16 cellular contexts compared by ENCODE assay signal in genomic region chr3:169847896-169848295, GRCh38. TPM values are rescaled to one million over a fixed set of nuclear protein-coding genes. Genes with fewer than 3 reads are reported as not detected.
A peak's percentile ranks its signal among the peaks of the same experiment; 100 is the strongest.
DNase-seq lines count a peak whose midpoint lies in the region; FAIRE-seq and TF ChIP-seq lines count a peak whose summit lies in the region.
"Had no signal": no experiment of that assay in that cellular context is flagged by ENCODE, and none has a peak within 500 bp of the region (broad histone marks: within the 10 kb centered on the region; RNA-seq: fewer than 3 reads in every experiment).

No MANE protein-coding gene starts in this region.

- H3K79me2 ChIP-seq in keratinocyte (ENCODE audit: control insufficient read depth, insufficient read depth, low read length), result no peaks in the 10 kb centered on the region

- no peaks in the 10 kb centered on the region for H3K9me1 ChIP-seq in keratinocyte (ENCODE audit: control insufficient read depth, extremely low read depth, insufficient read depth, low read length)

- POLR2A ChIA-PET in HEK293T (lab: Yijun Ruan, JAX), result no interaction called here

- peak overlapping the region; percentile 69 for H2AFZ ChIP-seq in keratinocyte (ENCODE audit: control insufficient read depth, low read length)
- H2AFZ ChIP-seq in neuronal stem cell (ENCODE audit: low read length), result no peak overlapping the region

- no peak overlapping the region for H2BK15ac ChIP-seq in neuronal stem cell (ENCODE audit: low read length)

- H2BK12ac ChIP-seq in neuronal stem cell (ENCODE audit: low read length), result no peak overlapping the region

- H4K8ac ChIP-seq in neuronal stem cell (ENCODE audit: low read depth, low read length), result no peak overlapping the region

- H4K91ac ChIP-seq in neuronal stem cell (ENCODE audit: low read depth, low read length, poor library complexity), result no peak overlapping the region

- H3K9ac ChIP-seq in keratinocyte (ENCODE audit: control insufficient read depth, extremely low read depth, insufficient read depth, low read length) (no peak overlapping the region), neuronal stem cell (ENCODE audit: low read depth, low read length, poor library complexity) (no peak overlapping the region)

- dilution Hi-C loops in keratinocyte (cut with MboI; ENCODE audit: extremely low pct_ligation_motif_present, low sequenced_read_pairs), result no loop called here

- no peak overlapping the region for H2AK5ac ChIP-seq in neuronal stem cell (ENCODE audit: low read depth, low read length)

- H3K23ac ChIP-seq in neuronal stem cell (ENCODE audit: low read depth, low read length, poor library complexity), result no peak overlapping the region

- H3K27me3 ChIP-seq in keratinocyte (ENCODE audit: control insufficient read depth, extremely low read depth, insufficient read depth, low read length) (no peaks in the 10 kb centered on the region), neuronal stem cell (ENCODE audit: control insufficient read depth in 3 of 3, insufficient read depth in 3 of 3, low read depth in 1 of 3, low read length in 3 of 3) (no peaks in the 10 kb centered on the region)
- H3K27me3 ChIP-seq: neutrophil had no signal

- H3K9me3 ChIP-seq in keratinocyte (ENCODE audit: control insufficient read depth, low read depth, low read length) (no peaks in the 10 kb centered on the region), neuronal stem cell (replicated peaks in 1 of 2; ENCODE audit: control insufficient read depth in 2 of 2, insufficient read depth in 1 of 2, low read depth in 1 of 2, low read length in 2 of 2) (no peaks in the 10 kb centered on the region)
- H3K9me3 ChIP-seq: neutrophil had no signal

- H3K4me3 ChIP-seq in keratinocyte (ENCODE audit: control insufficient read depth in 2 of 3, extremely low read depth in 1 of 3, insufficient read depth in 2 of 3, low read depth in 1 of 3, low read length in 3 of 3), result no peak overlapping the region
- no peak overlapping the region for H3K4me3 ChIP-seq in neuronal stem cell (ENCODE audit: low read length in 2 of 2)
- H3K4me3 ChIP-seq: skin epidermis had no signal

- FAIRE-seq in keratinocyte (lab: Jason Lieb, UNC), result no peak

- no peak overlapping the region for H3K14ac ChIP-seq in neuronal stem cell (ENCODE audit: low read length)

- no peak overlapping the region for H2BK5ac ChIP-seq in neuronal stem cell (ENCODE audit: low read length)

- peak overlapping the region; percentile 33 for H3K4me2 ChIP-seq in keratinocyte (ENCODE audit: control insufficient read depth, extremely low read depth, insufficient read depth, low read depth, low read length)
- no peak overlapping the region for H3K4me2 ChIP-seq in neuronal stem cell (ENCODE audit: insufficient read depth, low read length, poor library complexity, severe bottlenecking)

- H3K79me1 ChIP-seq in neuronal stem cell (ENCODE audit: low read depth, low read length), result no peaks in the 10 kb centered on the region

- no CpG with 5 or more reads among the region's 4 CpGs for WGBS in neuronal stem cell (ENCODE audit: extremely low coverage in 2 of 2, insufficient read length in 2 of 2, insufficient replicate concordance in 1 of 2), 2 donors

- no peak overlapping the region for H3K27ac ChIP-seq in keratinocyte (ENCODE audit: control insufficient read depth, insufficient read depth, low read length)
- H3K27ac ChIP-seq in neuronal stem cell (replicated peaks; ENCODE audit: low read length), result no peak overlapping the region
- H3K27ac ChIP-seq: neutrophil, skin epidermis, VCaP had no signal

- no peaks in the 10 kb centered on the region for H3K36me3 ChIP-seq in keratinocyte (ENCODE audit: control insufficient read depth in 2 of 2, extremely low read depth in 1 of 2, insufficient read depth in 2 of 2, low read length in 2 of 2)
- H3K36me3 ChIP-seq in neuronal stem cell (replicated peaks in 1 of 2; ENCODE audit: control insufficient read depth in 2 of 2, insufficient read depth in 2 of 2, low read length in 2 of 2), result no peaks in the 10 kb centered on the region
- H3K36me3 ChIP-seq: neutrophil had no signal

- H3K4me1 ChIP-seq in keratinocyte (ENCODE audit: control insufficient read depth, extremely low read depth, insufficient read depth, low read length), result peaks cover 14% of the 10 kb centered on the region
- no peaks in the 10 kb centered on the region for H3K4me1 ChIP-seq in neuronal stem cell (ENCODE audit: control insufficient read depth in 2 of 2, insufficient read depth in 1 of 2, low read depth in 1 of 2, low read length in 2 of 2)

- no peak overlapping the region for H3K18ac ChIP-seq in neuronal stem cell (ENCODE audit: low read length)

- TF ChIP-seq CTCF in keratinocyte (optimal IDR thresholded peaks at IDR 0.05 in 1 of 3, IDR thresholded peaks at IDR 0.05 in 1 of 3, conservative IDR thresholded peaks at IDR 0.05 in 1 of 3; ENCODE audit: extremely low read depth in 1 of 3, insufficient read depth in 2 of 3, low read length in 3 of 3), result no peak

- DNase-seq in DMS53 treated with DMSO at 0.1 percent for 48 hours (lab: John Stamatoyannopoulos, UW; ENCODE audit: unreplicated experiment) (peak; percentile 8), NCI-H1092 treated with DMSO at 0.1 percent for 48 hours (lab: John Stamatoyannopoulos, UW) (peak; percentile 25), NCI-H524 treated with DMSO at 0.1 percent for 48 hours (lab: John Stamatoyannopoulos, UW) (peak; percentile 44), keratinocyte (ENCODE audit: low read depth, low spot score) (no peak), HEK293T (ENCODE audit: extremely low spot score) (no peak), neuronal stem cell (ENCODE audit: low spot score) (no peak), NCI-H1694 (lab: John Stamatoyannopoulos, UW) (no peak), AG20443 (ENCODE audit: low spot score) (no peak)
- DNase-seq: activated gamma-delta T cell; C1 segment of cervical spinal cord; effector CD4-positive, alpha-beta T cell; foreskin fibroblast; mesenchymal stem cell had no signal

- H2BK120ac ChIP-seq in neuronal stem cell (ENCODE audit: low read depth, low read length), result no peak overlapping the region

- H3K4ac ChIP-seq in neuronal stem cell (ENCODE audit: low read length), result no peak overlapping the region

- no peaks in the 10 kb centered on the region for H4K20me1 ChIP-seq in keratinocyte (ENCODE audit: control insufficient read depth, extremely low read depth, insufficient read depth, low read length)

- CTCF ChIA-PET in HEK293T (lab: Yijun Ruan, JAX), result no interaction called here

TF ChIP-seq in HEK293T, 16 proteins besides CTCF, POLR2A, EP300 and RAD21:
- TF ChIP-seq CTBP1 (IDR thresholded peaks at IDR 0.05; ENCODE audit: borderline replicate concordance) (no peak), FOXM1 (IDR thresholded peaks at IDR 0.05; ENCODE audit: borderline replicate concordance) (no peak), SP1 (IDR thresholded peaks at IDR 0.05) (no peak), TARDBP (IDR thresholded peaks at IDR 0.05) (no peak), HDGF (IDR thresholded peaks at IDR 0.05; ENCODE audit: borderline replicate concordance) (no peak), PKNOX1 (IDR thresholded peaks at IDR 0.05) (no peak), ARNT (IDR thresholded peaks at IDR 0.05) (no peak)

RNA-seq across cellular contexts. Expression of gene LRRC31, which starts 21.8 kb away (rescaled TPM):
- polyA plus RNA-seq in keratinocyte, result not detected in 3 replicates
- polyA plus RNA-seq in keratinocyte (2011; ENCODE audit: low read depth), result not detected
- polyA plus RNA-seq in keratinocyte (2011; cell fraction: cytosol; rRNA removed), result not detected in 2 replicates
- polyA plus RNA-seq in keratinocyte (2011; cell fraction: nucleus; rRNA removed), result not detected in 2 replicates
- not detected in 2 replicates for polyA plus RNA-seq in keratinocyte (2012; ENCODE audit: low replicate concordance)
- polyA minus RNA-seq in keratinocyte, result not detected in 3 replicates
- polyA minus RNA-seq in keratinocyte (2011; cell fraction: cytosol; rRNA and poly(A)+ RNA removed), result not detected
- polyA minus RNA-seq in keratinocyte (2011; cell fraction: nucleus; rRNA and poly(A)+ RNA removed), result not detected in 2 replicates
- not detected for polyA plus RNA-seq in neuronal stem cell (2013, experiment 1 of 2)
- polyA plus RNA-seq in neuronal stem cell (2013, experiment 2 of 2), result not detected

RNA-seq across cellular contexts. Expression of gene LRRC34, which starts 35.2 kb away (rescaled TPM):
- polyA plus RNA-seq in keratinocyte, result 0.17 to 0.43 TPM (median 0.36 TPM) in 3 replicates
- polyA plus RNA-seq in keratinocyte (2011; ENCODE audit: low read depth), result not detected
- polyA plus RNA-seq in keratinocyte (2011; cell fraction: cytosol; rRNA removed), result 0.19 and 0.27 TPM in 2 replicates
- 0.28 and 0.43 TPM in 2 replicates for polyA plus RNA-seq in keratinocyte (2011; cell fraction: nucleus; rRNA removed)
- polyA plus RNA-seq in keratinocyte (2012; ENCODE audit: low replicate concordance), result 0.16 and 0.49 TPM in 2 replicates
- polyA minus RNA-seq in keratinocyte, result 0.03 TPM in 1 of 3 replicates, not detected in the others
- polyA minus RNA-seq in keratinocyte (2011; cell fraction: cytosol; rRNA and poly(A)+ RNA removed), result not detected
- polyA minus RNA-seq in keratinocyte (2011; cell fraction: nucleus; rRNA and poly(A)+ RNA removed), result 1.3 TPM in 1 of 2 replicates, not detected in the other
- 5.8 TPM for polyA plus RNA-seq in neuronal stem cell (2013, experiment 1 of 2)
- 6.1 TPM for polyA plus RNA-seq in neuronal stem cell (2013, experiment 2 of 2)

RNA-seq across cellular contexts. Expression of gene LRRIQ4, which starts 35.2 kb away (rescaled TPM):
- polyA plus RNA-seq in keratinocyte, result not detected in 3 replicates
- polyA plus RNA-seq in keratinocyte (2011; ENCODE audit: low read depth), result not detected
- not detected in 2 replicates for polyA plus RNA-seq in keratinocyte (2011; cell fraction: cytosol; rRNA removed)
- polyA plus RNA-seq in keratinocyte (2011; cell fraction: nucleus; rRNA removed), result not detected in 2 replicates
- not detected in 2 replicates for polyA plus RNA-seq in keratinocyte (2012; ENCODE audit: low replicate concordance)
- polyA minus RNA-seq in keratinocyte, result not detected in 3 replicates
- polyA minus RNA-seq in keratinocyte (2011; cell fraction: cytosol; rRNA and poly(A)+ RNA removed), result not detected
- polyA minus RNA-seq in keratinocyte (2011; cell fraction: nucleus; rRNA and poly(A)+ RNA removed), result not detected in 2 replicates
- polyA plus RNA-seq in neuronal stem cell (2013, experiment 1 of 2), result 0.04 TPM
- 0.01 TPM for polyA plus RNA-seq in neuronal stem cell (2013, experiment 2 of 2)

Comparison
In these comparisons a context has a peak if more than half of its experiments do, and no peak if none do; other contexts are left out.
1. DNase-seq: peak in DMS53 treated with DMSO at 0.1 percent for 48 hours (single experiment), NCI-H1092 treated with DMSO at 0.1 percent for 48 hours (single experiment) and NCI-H524 treated with DMSO at 0.1 percent for 48 hours (single experiment); none in keratinocyte (single experiment), HEK293T (single experiment), neuronal stem cell (single experiment), NCI-H1694 (single experiment) and AG20443 (single experiment).